ENCODE assay signal across 7 cellular contexts in genomic region chr9:69248005-69248404, GRCh38.
"Had no signal": no experiment of that assay in that cellular context is flagged by ENCODE, and none has a peak within 500 bp of the region (broad histone marks: within the 10 kb centered on the region; RNA-seq: fewer than 3 reads in every experiment).

No MANE protein-coding gene starts in this region.

- FAIRE-seq: HTR-8/SVneo had no signal

- H3K27ac ChIP-seq: GM23248 had no signal

- H3K27me3 Mint-ChIP-seq: IgD-negative memory B cell had no signal

- H3K9ac ChIP-seq: GM23248 had no signal

- DNase-seq: GM23248, GOT3, H7, HCEC 1CT, KBM-7 had no signal

- H3K27ac Mint-ChIP-seq: IgD-negative memory B cell had no signal

- H3K4me3 Mint-ChIP-seq: IgD-negative memory B cell had no signal

- H3K9me3 Mint-ChIP-seq: IgD-negative memory B cell had no signal

- H3K4me3 ChIP-seq: GM23248 had no signal

- H3K4me1 Mint-ChIP-seq: IgD-negative memory B cell had no signal

- H2AFZ ChIP-seq: GM23248 had no signal
